1 cellular context compared by ENCODE assay signal in genomic region chr10:48611133-48611532, GRCh38.
TF ChIP-seq lines count a peak whose summit lies in the region.

No MANE protein-coding gene starts in this region.

TF ChIP-seq in IMR-90, 13 proteins besides CTCF, POLR2A, EP300 and RAD21:
- TF ChIP-seq, protein P1, sequence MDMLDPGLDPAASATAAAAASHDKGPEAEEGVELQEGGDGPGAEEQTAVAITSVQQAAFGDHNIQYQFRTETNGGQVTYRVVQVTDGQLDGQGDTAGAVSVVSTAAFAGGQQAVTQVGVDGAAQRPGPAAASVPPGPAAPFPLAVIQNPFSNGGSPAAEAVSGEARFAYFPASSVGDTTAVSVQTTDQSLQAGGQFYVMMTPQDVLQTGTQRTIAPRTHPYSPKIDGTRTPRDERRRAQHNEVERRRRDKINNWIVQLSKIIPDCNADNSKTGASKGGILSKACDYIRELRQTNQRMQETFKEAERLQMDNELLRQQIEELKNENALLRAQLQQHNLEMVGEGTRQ (IDR thresholded peaks at IDR 0.05; ENCODE audit: low read depth, low read length): no peak
- TF ChIP-seq RCOR1 (IDR thresholded peaks at IDR 0.05; ENCODE audit: insufficient replicate concordance, low read length) (no peak), SMC3 (IDR thresholded peaks at IDR 0.05; ENCODE audit: low read depth, low read length) (no peak), CEBPB (IDR thresholded peaks at IDR 0.05; ENCODE audit: low read depth, low read length) (no peak), MAZ (IDR thresholded peaks at IDR 0.05; ENCODE audit: borderline replicate concordance, low read depth, low read length) (no peak), FOS (IDR thresholded peaks at IDR 0.05; ENCODE audit: low read depth, low read length) (no peak), RFX5 (IDR thresholded peaks at IDR 0.05; ENCODE audit: low read depth, low read length) (no peak), BHLHE40 (IDR thresholded peaks at IDR 0.05; ENCODE audit: low read depth, low read length) (no peak), ELK1 (IDR thresholded peaks at IDR 0.05; ENCODE audit: borderline replicate concordance, low read depth, low read length) (no peak), CHD1 (IDR thresholded peaks at IDR 0.05; ENCODE audit: low read depth, low read length) (no peak), MAFK (IDR thresholded peaks at IDR 0.05; ENCODE audit: low read depth, low read length) (no peak), MXI1 (IDR thresholded peaks at IDR 0.05; ENCODE audit: borderline replicate concordance, low read depth, low read length) (no peak), NFE2L2 (IDR thresholded peaks at IDR 0.05; ENCODE audit: low read depth, low read length) (no peak)
